ENCODE assay signal across 8 cellular contexts in the genomic region with DNA sequence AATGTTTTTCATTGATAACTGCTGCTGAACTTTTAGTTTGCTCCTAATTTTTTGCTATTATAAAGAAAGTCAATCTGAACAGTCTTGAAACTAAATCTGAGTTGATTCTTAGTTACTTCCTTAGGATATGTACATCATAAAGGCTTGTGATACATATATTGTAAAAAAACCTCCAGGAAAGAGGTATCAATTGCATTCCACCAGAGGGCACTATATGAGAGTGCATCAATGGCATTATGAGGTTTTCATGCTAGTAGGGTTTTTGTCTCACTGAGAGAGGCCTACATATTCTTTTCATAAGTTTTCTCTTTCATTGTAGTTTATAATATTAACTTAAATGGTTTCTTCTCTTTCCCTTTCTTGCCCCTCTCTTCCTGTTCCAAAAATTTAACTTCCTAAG. TPM values are rescaled to one million over a fixed set of nuclear protein-coding genes. Genes with fewer than 3 reads are reported as not detected.
DNase-seq lines count a peak whose midpoint lies in the region; ATAC-seq, FAIRE-seq and TF ChIP-seq lines count a peak whose summit lies in the region.

No MANE protein-coding gene starts in this region.

- peak; percentile 66 for ATAC-seq in esophagus mucosa

- no peaks in the 10 kb centered on the region for H3K27me3 ChIP-seq in suprapubic skin

- DNase-seq in AG09309 (ENCODE audit: low read depth) (no peak), GM12865 (ENCODE audit: low read depth) (peak; percentile 42), NCI-H460 (ENCODE audit: extremely low read depth, low read depth) (peak; percentile 12), urothelium cell line (ENCODE audit: low spot score) (peak; percentile 13), NCI-H1048 (lab: John Stamatoyannopoulos, UW) (no peak), islet precursor cell (no peak), suprapubic skin (ENCODE audit: low spot score in 2 of 2) (no peak)

- no peak for TF ChIP-seq POLR2A in suprapubic skin (IDR thresholded peaks at IDR 0.05)

- no peak for FAIRE-seq in urothelium cell line (lab: Jason Lieb, UNC)

- TF ChIP-seq CTCF in AG09309 (IDR thresholded peaks at IDR 0.05; ENCODE audit: control insufficient read depth, insufficient read depth, low read depth, low read length, missing control alignments): peak; percentile 39
- peak; percentile 49 for TF ChIP-seq CTCF in GM12865 (IDR thresholded peaks at IDR 0.05; ENCODE audit: insufficient read depth, low read depth, low read length, missing control alignments)
- no peak for TF ChIP-seq CTCF in suprapubic skin (IDR thresholded peaks at IDR 0.05)

- H3K4me3 ChIP-seq in AG09309 (ENCODE audit: control insufficient read depth, low read depth, low read length) (no peak overlapping the region), GM12865 (ENCODE audit: low read depth, low read length) (no peak overlapping the region), suprapubic skin (no peak overlapping the region)

- H3K27ac ChIP-seq in suprapubic skin: no peak overlapping the region

- no peak for TF ChIP-seq EP300 in suprapubic skin (IDR thresholded peaks at IDR 0.05)

- no peaks in the 10 kb centered on the region for H3K9me3 ChIP-seq in suprapubic skin

- H3K4me1 ChIP-seq in suprapubic skin: no peaks in the 10 kb centered on the region

- H3K36me3 ChIP-seq in suprapubic skin: peaks cover 37% of the 10 kb centered on the region

RNA-seq across cellular contexts. Expression of gene PIK3R4, which starts 46.9 kb away (rescaled TPM):
- 22.8 and 29.2 TPM in 2 replicates for total RNA-seq in NCI-H460 (2014; rRNA removed; shearing (Covaris generic))
- 41.0 and 52.3 TPM in 2 replicates for polyA plus RNA-seq in NCI-H460 (2014; cell fraction: nucleus; rRNA removed)
- total RNA-seq in esophagus mucosa (19.1 TPM), suprapubic skin (10 to 100 TPM; 35.6 to 48.5 (median 39.3) TPM)

Comparison
In these comparisons a context has a peak if more than half of its experiments do, and no peak if none do; other contexts are left out.
1. DNase-seq: peak in GM12865 (single experiment), NCI-H460 (single experiment) and urothelium cell line (single experiment); none in AG09309 (single experiment), NCI-H1048 (single experiment), islet precursor cell (single experiment) and suprapubic skin (0 of 2).
2. CTCF ChIP-seq: peak in AG09309 (single experiment) and GM12865 (single experiment); none in suprapubic skin (0 of 2).